Comparison of ENCODE assay signal across 1 cellular context in genomic region chr4:15681372-15682339, GRCh38.
TF ChIP-seq lines count a peak whose summit lies in the region.

Gene FAM200B, plus strand, starts transcription at chr4:15681827. Its CDS starts 5,151 bp downstream, at chr4:15686978.

TF ChIP-seq in K562, 482 proteins besides CTCF, POLR2A, EP300 and RAD21 (continued from another document and continues in another):
- TF ChIP-seq MIER1 (IDR thresholded peaks at IDR 0.05; ENCODE audit: low read depth) (peak; percentile 38; the same call in 1 of the 2 replicates), MEIS2 (IDR thresholded peaks at IDR 0.05; ENCODE audit: partially characterized antibody) (peak; percentile 90), HNRNPL (IDR thresholded peaks at IDR 0.05; ENCODE audit: low read depth, low read length) (no peak), TAF1 (IDR thresholded peaks at IDR 0.05; ENCODE audit: control insufficient read depth, extremely low read depth, insufficient read depth, low read length, severe bottlenecking) (peak; percentile 85), GABPB1 (CRISPR knock-in tag; IDR thresholded peaks at IDR 0.05) (peak; percentile 94), ZNF121 (CRISPR knock-in tag; conservative IDR thresholded peaks at IDR 0.05) (no peak), PYGO2 (tag; IDR thresholded peaks at IDR 0.05) (no peak), RAD51 (IDR thresholded peaks at IDR 0.05; ENCODE audit: borderline replicate concordance, low read depth) (no peak), ZNF707 (CRISPR knock-in tag; conservative IDR thresholded peaks at IDR 0.05) (no peak; the same call in 1 of the 2 replicates), ZFX (CRISPR knock-in tag; IDR thresholded peaks at IDR 0.05) (peak; percentile 93), ZNF133 (CRISPR knock-in tag; IDR thresholded peaks at IDR 0.05) (no peak), PURB (CRISPR knock-in tag; IDR thresholded peaks at IDR 0.05; ENCODE audit: low read depth) (no peak), ATF4 (CRISPR knock-in tag; IDR thresholded peaks at IDR 0.05) (no peak), NCOA1 (IDR thresholded peaks at IDR 0.05; ENCODE audit: low read depth) (peak; percentile 67; the same call in 1 of the 2 replicates), POLR2B (IDR thresholded peaks at IDR 0.05; ENCODE audit: low read depth, partially characterized antibody) (peak; percentile 74), SPI1 (IDR thresholded peaks at IDR 0.05; ENCODE audit: borderline replicate concordance, low read depth, low read length) (peak; percentile 87), SAFB2 (IDR thresholded peaks at IDR 0.05; ENCODE audit: borderline replicate concordance, low read depth, low read length, severe bottlenecking) (no peak), KLF13 (tag; IDR thresholded peaks at IDR 0.05; ENCODE audit: borderline replicate concordance, low read depth) (peak; percentile 54; the same call in 1 of the 2 replicates), TARDBP (IDR thresholded peaks at IDR 0.05) (no peak), SREBF2 (CRISPR knock-in tag; IDR thresholded peaks at IDR 0.05) (no peak), PRDM10 (IDR thresholded peaks at IDR 0.05; ENCODE audit: partially characterized antibody) (peak; percentile 36), ZNF655 (CRISPR knock-in tag; IDR thresholded peaks at IDR 0.05) (no peak), MXD1 (CRISPR knock-in tag; IDR thresholded peaks at IDR 0.05; ENCODE audit: borderline replicate concordance, poor library complexity, severe bottlenecking) (no peak), KAT7 (CRISPR knock-in tag; IDR thresholded peaks at IDR 0.05; ENCODE audit: borderline replicate concordance) (no peak), DACH1 (IDR thresholded peaks at IDR 0.05; ENCODE audit: partially characterized antibody) (no peak), HLTF (IDR thresholded peaks at IDR 0.05) (peak; percentile 67; the same call in 1 of the 2 replicates), ETV1 (tag; conservative IDR thresholded peaks at IDR 0.05; ENCODE audit: low read depth) (peak; percentile 86), STAG1 (CRISPR knock-in tag; IDR thresholded peaks at IDR 0.05; ENCODE audit: borderline replicate concordance) (no peak), JUND (IDR thresholded peaks at IDR 0.05; ENCODE audit: borderline replicate concordance, low read depth, low read length) (no peak), JUND (tag; IDR thresholded peaks at IDR 0.05; ENCODE audit: borderline replicate concordance, low read depth, low read length) (peak; percentile 23; the same call in 1 of the 3 replicates), CHD2 (IDR thresholded peaks at IDR 0.05; ENCODE audit: low read depth, low read length) (peak; percentile 100), CBX8 (IDR thresholded peaks at IDR 0.05; ENCODE audit: borderline replicate concordance, extremely low read depth, low read depth, low read length, poor library complexity, severe bottlenecking) (no peak), SRSF9 (IDR thresholded peaks at IDR 0.05; ENCODE audit: borderline replicate concordance, low read depth, low read length) (no peak), PATZ1 (CRISPR knock-in tag; IDR thresholded peaks at IDR 0.05; ENCODE audit: borderline replicate concordance) (no peak), ILK (tag; IDR thresholded peaks at IDR 0.05; ENCODE audit: borderline replicate concordance, low read depth) (no peak), ETS1 (conservative IDR thresholded peaks at IDR 0.05; ENCODE audit: control insufficient read depth, low read depth, low read length) (peak; percentile 52; the same call in 1 of the 2 replicates), ZNF512 (tag; IDR thresholded peaks at IDR 0.05) (no peak), KAT2B (IDR thresholded peaks at IDR 0.05; ENCODE audit: low read depth, low read length) (no peak), ZBTB43 (CRISPR knock-in tag; IDR thresholded peaks at IDR 0.05) (no peak), DNMT1 (IDR thresholded peaks at IDR 0.05) (no peak), ZNF511 (CRISPR knock-in tag; IDR thresholded peaks at IDR 0.05) (no peak; the same call in 1 of the 2 replicates), ATF7 (IDR thresholded peaks at IDR 0.05) (peak; percentile 72), CEBPB (tag; IDR thresholded peaks at IDR 0.05) (no peak), ETV6 (IDR thresholded peaks at IDR 0.05; ENCODE audit: borderline replicate concordance in 1 of 2, low read depth in 2 of 2, low read length in 1 of 2) (no peak), ETV6 (CRISPR knock-in tag; IDR thresholded peaks at IDR 0.05; ENCODE audit: borderline replicate concordance) (no peak), LARP7 (IDR thresholded peaks at IDR 0.05) (no peak), SIN3A (IDR thresholded peaks at IDR 0.05; ENCODE audit: borderline replicate concordance in 2 of 2, control insufficient read depth in 1 of 2, low read depth in 2 of 2, low read length in 2 of 2) (peak; percentile 90 to 92; a peak in 2 of 4 replicates), PHF8 (IDR thresholded peaks at IDR 0.05; ENCODE audit: borderline replicate concordance, low read length) (peak; percentile 89), MYC (IDR thresholded peaks at IDR 0.05; ENCODE audit: low read depth, low read length) (peak; percentile 45; the same call in 1 of the 2 replicates), MYC (CRISPR knock-in tag; IDR thresholded peaks at IDR 0.05; ENCODE audit: borderline replicate concordance, low read depth) (no peak), RHOXF2B (CRISPR knock-in tag; conservative IDR thresholded peaks at IDR 0.05) (no peak), MCM5 (IDR thresholded peaks at IDR 0.05; ENCODE audit: low read depth) (no peak), PHF21A (IDR thresholded peaks at IDR 0.05; ENCODE audit: borderline replicate concordance, low read depth) (no peak), ZNF146 (CRISPR knock-in tag; IDR thresholded peaks at IDR 0.05; ENCODE audit: unreplicated experiment) (no peak), STAT6 (CRISPR knock-in tag; IDR thresholded peaks at IDR 0.05) (no peak)
